14 cellular contexts compared by ENCODE assay signal in the genomic region with DNA sequence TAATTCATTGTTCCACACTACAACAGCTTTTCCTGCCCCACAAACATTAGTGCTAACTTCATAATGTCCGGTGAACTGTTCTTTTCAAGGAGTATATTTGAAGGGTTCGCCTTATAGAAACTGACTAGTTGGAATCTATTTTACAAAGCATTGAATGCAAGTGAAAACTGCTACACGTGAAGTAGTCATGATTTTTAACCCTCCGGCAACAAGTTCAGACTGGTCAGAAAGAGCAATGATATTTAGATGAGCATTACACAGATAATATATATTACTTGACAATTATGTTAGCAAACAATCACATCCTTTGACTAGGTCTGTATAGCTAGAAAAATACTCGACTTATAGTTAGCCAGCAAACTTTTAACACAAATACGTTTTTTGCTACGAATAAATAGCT. TPM values are rescaled to one million over a fixed set of nuclear protein-coding genes. Genes with fewer than 3 reads are reported as not detected.
DNase-seq lines count a peak whose midpoint lies in the region; ATAC-seq lines count a peak whose summit lies in the region.
"Had no signal": no experiment of that assay in that cellular context is flagged by ENCODE, and none has a peak within 500 bp of the region (broad histone marks: within the 10 kb centered on the region; RNA-seq: fewer than 3 reads in every experiment).

No MANE protein-coding gene starts in this region.

- no peak overlapping the region for H3K27ac Mint-ChIP-seq in activated CD8-positive, alpha-beta T cell treated with anti-CD3 and anti-CD28 coated beads, Interleukin-2, amount 10 ng/mL, durations not matched to agents 7 days and 5 days
- H3K27ac Mint-ChIP-seq in stimulated activated effector memory CD8-positive, alpha-beta T cell treated with anti-CD3 and anti-CD28 coated beads, Interleukin-12 subunit alpha, Interleukin-12 subunit beta, amount 100 ng/mL, for 72 hours = peak overlapping the region; percentile 99

- peaks cover 21% of the 10 kb centered on the region for H3K4me1 ChIP-seq in iPS-18a (ENCODE audit: control insufficient read depth, low read depth, low read length)

- H3K36me3 Mint-ChIP-seq in activated T-cell treated with anti-CD3 and anti-CD28 coated beads, Interleukin-2, amount 50 U/mL, for 4 hours (ENCODE audit: insufficient read depth) = no peaks in the 10 kb centered on the region
- peaks cover 5% of the 10 kb centered on the region for H3K36me3 Mint-ChIP-seq in activated CD8-positive, alpha-beta T cell treated with anti-CD3 and anti-CD28 coated beads, Interleukin-2, amount 10 ng/mL, durations not matched to agents 7 days and 5 days (ENCODE audit: low read depth)
- H3K36me3 Mint-ChIP-seq in stimulated activated effector memory CD8-positive, alpha-beta T cell treated with anti-CD3 and anti-CD28 coated beads, Interleukin-12 subunit alpha, Interleukin-12 subunit beta, amount 100 ng/mL, for 72 hours = peaks cover 14% of the 10 kb centered on the region

- H3K9me3 ChIP-seq in iPS-18a (ENCODE audit: control insufficient read depth, low read depth, low read length) = no peaks in the 10 kb centered on the region

- H3K27me3 ChIP-seq in iPS-18a (ENCODE audit: control insufficient read depth, insufficient read depth, low read length) = no peaks in the 10 kb centered on the region
- H3K27me3 ChIP-seq: brain microvascular endothelial cell had no signal

- H3K4me3 Mint-ChIP-seq in activated T-cell treated with anti-CD3 and anti-CD28 coated beads, Interleukin-2, amount 50 U/mL, for 4 hours = peak overlapping the region; percentile 99
- H3K4me3 Mint-ChIP-seq in activated CD8-positive, alpha-beta T cell treated with anti-CD3 and anti-CD28 coated beads, Interleukin-2, amount 10 ng/mL, durations not matched to agents 7 days and 5 days = peak overlapping the region; percentile 96
- H3K4me3 Mint-ChIP-seq in stimulated activated effector memory CD8-positive, alpha-beta T cell treated with anti-CD3 and anti-CD28 coated beads, Interleukin-12 subunit alpha, Interleukin-12 subunit beta, amount 100 ng/mL, for 72 hours = peak overlapping the region; percentile 95

- H3K4me1 Mint-ChIP-seq in activated T-cell treated with anti-CD3 and anti-CD28 coated beads, Interleukin-2, amount 50 U/mL, for 4 hours (ENCODE audit: low read depth) = peaks cover 45% of the 10 kb centered on the region
- peaks cover 31% of the 10 kb centered on the region for H3K4me1 Mint-ChIP-seq in activated CD8-positive, alpha-beta T cell treated with anti-CD3 and anti-CD28 coated beads, Interleukin-2, amount 10 ng/mL, durations not matched to agents 7 days and 5 days (ENCODE audit: low read depth)
- peaks cover 43% of the 10 kb centered on the region for H3K4me1 Mint-ChIP-seq in stimulated activated effector memory CD8-positive, alpha-beta T cell treated with anti-CD3 and anti-CD28 coated beads, Interleukin-12 subunit alpha, Interleukin-12 subunit beta, amount 100 ng/mL, for 72 hours

- no peak for ATAC-seq in activated T-cell treated with anti-CD3 and anti-CD28 coated beads, Interleukin-2, amount 50 U/mL, for 4 hours
- no peak for ATAC-seq in activated CD8-positive, alpha-beta T cell treated with anti-CD3 and anti-CD28 coated beads, Interleukin-2, amount 10 ng/mL, durations not matched to agents 7 days and 5 days
- ATAC-seq in stimulated activated effector memory CD8-positive, alpha-beta T cell treated with anti-CD3 and anti-CD28 coated beads, Interleukin-12 subunit alpha, Interleukin-12 subunit beta, amount 100 ng/mL, for 72 hours = no peak
- ATAC-seq in GM18861 (IDR thresholded peaks at IDR 0.05; ENCODE audit: unreplicated experiment) = no peak
- ATAC-seq: activated CD8-positive, alpha-beta memory T cell treated with anti-CD3 and anti-CD28 coated beads, Interleukin-2, amount 10 ng/mL, durations not matched to agents 7 days and 5 days had no signal

- POLR2A ChIA-PET in activated CD8-positive, alpha-beta T cell treated with anti-CD3 and anti-CD28 coated beads, Interleukin-2, amount 10 ng/mL, durations not matched to agents 7 days and 5 days (lab: Charles Lee) = interaction anchor here (1.0 to 1.1 kb wide), 2 partner anchors 10 to 210 kb away, joined by 3 read pairs; no protein-coding TSS in a partner anchor

- H3K9ac ChIP-seq in iPS-18a (ENCODE audit: low read length) = peak overlapping the region; percentile 81

- DNase-seq in activated T-cell treated with anti-CD3 and anti-CD28 coated beads, Interleukin-2, amount 50 U/mL, for 4 hours = no peak
- DNase-seq in activated T-cell treated with anti-CD3 and anti-CD28 coated beads, Interleukin-2, amount 50 U/mL, for 1 hour = no peak
- DNase-seq in activated CD8-positive, alpha-beta T cell treated with anti-CD3 and anti-CD28 coated beads, Interleukin-2, amount 10 ng/mL, durations not matched to agents 7 days and 5 days = no peak
- DNase-seq in stimulated activated effector memory CD8-positive, alpha-beta T cell treated with anti-CD3 and anti-CD28 coated beads, Interleukin-12 subunit alpha, Interleukin-12 subunit beta, amount 100 ng/mL, for 72 hours (ENCODE audit: low spot score in 2 of 2) = no peak
- no peak for DNase-seq in NCI-H146 (lab: John Stamatoyannopoulos, UW)
- no peak for DNase-seq in OCI-M2 (lab: John Stamatoyannopoulos, UW; ENCODE audit: unreplicated experiment)
- DNase-seq: activated CD8-positive, alpha-beta memory T cell treated with anti-CD3 and anti-CD28 coated beads, Interleukin-2, amount 10 ng/mL, durations not matched to agents 7 days and 5 days; brain microvascular endothelial cell; kidney glomerular epithelial cell; NCI-H1436 treated with DMSO at 0.1 percent for 48 hours; substantia nigra; T-helper 1 cell had no signal

- CTCF ChIA-PET in activated CD8-positive, alpha-beta T cell treated with anti-CD3 and anti-CD28 coated beads, Interleukin-2, amount 10 ng/mL, durations not matched to agents 7 days and 5 days (lab: Charles Lee) = no interaction called here

- no peaks in the 10 kb centered on the region for H3K36me3 ChIP-seq in iPS-18a (ENCODE audit: control insufficient read depth, low read depth, low read length)
- H3K36me3 ChIP-seq: brain microvascular endothelial cell had no signal

- H3K4me3 ChIP-seq in iPS-18a (ENCODE audit: low read length) = peak overlapping the region; percentile 99

- no peaks in the 10 kb centered on the region for H3K9me3 Mint-ChIP-seq in activated T-cell treated with anti-CD3 and anti-CD28 coated beads, Interleukin-2, amount 50 U/mL, for 4 hours
- H3K9me3 Mint-ChIP-seq in activated CD8-positive, alpha-beta T cell treated with anti-CD3 and anti-CD28 coated beads, Interleukin-2, amount 10 ng/mL, durations not matched to agents 7 days and 5 days (ENCODE audit: insufficient read depth) = no peaks in the 10 kb centered on the region
- H3K9me3 Mint-ChIP-seq in stimulated activated effector memory CD8-positive, alpha-beta T cell treated with anti-CD3 and anti-CD28 coated beads, Interleukin-12 subunit alpha, Interleukin-12 subunit beta, amount 100 ng/mL, for 72 hours = no peaks in the 10 kb centered on the region

- H3K27me3 Mint-ChIP-seq in activated T-cell treated with anti-CD3 and anti-CD28 coated beads, Interleukin-2, amount 50 U/mL, for 4 hours (ENCODE audit: low read depth) = no peaks in the 10 kb centered on the region
- no peaks in the 10 kb centered on the region for H3K27me3 Mint-ChIP-seq in activated CD8-positive, alpha-beta T cell treated with anti-CD3 and anti-CD28 coated beads, Interleukin-2, amount 10 ng/mL, durations not matched to agents 7 days and 5 days (ENCODE audit: low read depth)
- H3K27me3 Mint-ChIP-seq: activated CD8-positive, alpha-beta memory T cell treated with anti-CD3 and anti-CD28 coated beads, Interleukin-2, amount 10 ng/mL, durations not matched to agents 7 days and 5 days had no signal

- H3K27ac ChIP-seq in iPS-18a (ENCODE audit: low read length) = no peak overlapping the region

RNA-seq across cellular contexts. Expression of a gene that starts 1.7 kb away (rescaled TPM):
- total RNA-seq in activated T-cell treated with anti-CD3 and anti-CD28 coated beads, Interleukin-2, amount 50 U/mL, for 4 hours = 10 to 100 TPM; 66.3 to 75.4 (median 72.0) TPM
- total RNA-seq in activated CD8-positive, alpha-beta T cell treated with anti-CD3 and anti-CD28 coated beads, Interleukin-2, amount 10 ng/mL, durations not matched to agents 7 days and 5 days = 10 to 100 TPM; 61.3 to 61.6 TPM
